Comparison of ENCODE assay signal across 1 cellular context in the genomic region with DNA sequence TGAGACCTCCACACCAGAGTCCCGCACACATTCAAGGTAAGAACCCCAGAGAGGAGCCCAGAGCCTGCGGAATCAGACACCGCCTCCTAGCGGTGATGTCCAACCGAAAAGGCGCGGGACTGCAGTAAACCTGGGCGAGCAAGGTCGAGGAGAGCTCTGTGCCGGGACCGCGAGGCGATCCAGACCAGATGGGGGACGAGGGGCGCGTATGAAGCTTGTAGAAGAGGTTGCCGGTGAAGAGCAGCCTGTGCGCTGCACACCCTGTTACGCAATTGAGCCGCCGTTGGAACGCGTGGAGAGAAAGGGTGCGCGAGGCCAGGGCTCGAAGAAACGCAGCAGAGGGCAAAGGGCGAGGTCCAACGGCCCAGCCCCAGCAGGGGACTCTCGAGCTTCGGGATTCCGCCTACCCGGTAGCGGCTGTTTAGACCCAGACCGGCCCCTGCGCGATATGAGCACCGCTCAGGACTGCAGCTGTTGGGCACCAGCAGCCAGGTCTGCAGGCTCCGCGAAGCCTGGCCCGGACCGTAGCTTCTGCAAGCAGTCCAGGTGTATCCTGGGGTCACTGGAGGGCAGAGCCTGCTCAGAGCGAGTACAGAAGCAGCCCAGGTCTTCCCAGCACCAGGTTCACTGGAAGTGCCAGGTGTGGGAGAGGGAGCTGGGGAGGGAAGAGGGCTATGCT.
A peak's percentile ranks its signal among the peaks of the same experiment; 100 is the strongest.
TF ChIP-seq lines count a peak whose summit lies in the region.

No MANE protein-coding gene starts in this region.

TF ChIP-seq in WTC11, 78 proteins besides CTCF, POLR2A, EP300 and RAD21 (continued from another document and continues in another):
- TF ChIP-seq, protein P1, sequence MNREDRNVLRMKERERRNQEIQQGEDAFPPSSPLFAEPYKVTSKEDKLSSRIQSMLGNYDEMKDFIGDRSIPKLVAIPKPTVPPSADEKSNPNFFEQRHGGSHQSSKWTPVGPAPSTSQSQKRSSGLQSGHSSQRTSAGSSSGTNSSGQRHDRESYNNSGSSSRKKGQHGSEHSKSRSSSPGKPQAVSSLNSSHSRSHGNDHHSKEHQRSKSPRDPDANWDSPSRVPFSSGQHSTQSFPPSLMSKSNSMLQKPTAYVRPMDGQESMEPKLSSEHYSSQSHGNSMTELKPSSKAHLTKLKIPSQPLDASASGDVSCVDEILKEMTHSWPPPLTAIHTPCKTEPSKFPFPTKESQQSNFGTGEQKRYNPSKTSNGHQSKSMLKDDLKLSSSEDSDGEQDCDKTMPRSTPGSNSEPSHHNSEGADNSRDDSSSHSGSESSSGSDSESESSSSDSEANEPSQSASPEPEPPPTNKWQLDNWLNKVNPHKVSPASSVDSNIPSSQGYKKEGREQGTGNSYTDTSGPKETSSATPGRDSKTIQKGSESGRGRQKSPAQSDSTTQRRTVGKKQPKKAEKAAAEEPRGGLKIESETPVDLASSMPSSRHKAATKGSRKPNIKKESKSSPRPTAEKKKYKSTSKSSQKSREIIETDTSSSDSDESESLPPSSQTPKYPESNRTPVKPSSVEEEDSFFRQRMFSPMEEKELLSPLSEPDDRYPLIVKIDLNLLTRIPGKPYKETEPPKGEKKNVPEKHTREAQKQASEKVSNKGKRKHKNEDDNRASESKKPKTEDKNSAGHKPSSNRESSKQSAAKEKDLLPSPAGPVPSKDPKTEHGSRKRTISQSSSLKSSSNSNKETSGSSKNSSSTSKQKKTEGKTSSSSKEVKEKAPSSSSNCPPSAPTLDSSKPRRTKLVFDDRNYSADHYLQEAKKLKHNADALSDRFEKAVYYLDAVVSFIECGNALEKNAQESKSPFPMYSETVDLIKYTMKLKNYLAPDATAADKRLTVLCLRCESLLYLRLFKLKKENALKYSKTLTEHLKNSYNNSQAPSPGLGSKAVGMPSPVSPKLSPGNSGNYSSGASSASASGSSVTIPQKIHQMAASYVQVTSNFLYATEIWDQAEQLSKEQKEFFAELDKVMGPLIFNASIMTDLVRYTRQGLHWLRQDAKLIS (CRISPR knock-in tag; IDR thresholded peaks at IDR 0.05; ENCODE audit: borderline replicate concordance) = no peak
- TF ChIP-seq KAT7 (CRISPR knock-in tag; IDR thresholded peaks at IDR 0.05; ENCODE audit: borderline replicate concordance) (0 out of 2 replicates have a peak, but pooled peaks have one; percentile 54), TP53 (CRISPR knock-in tag; IDR thresholded peaks at IDR 0.05) (no peak), ZNF423 (CRISPR knock-in tag; IDR thresholded peaks at IDR 0.05) (no peak), ZBTB21 (CRISPR knock-in tag; IDR thresholded peaks at IDR 0.05; ENCODE audit: borderline replicate concordance) (no peak), RELA (CRISPR knock-in tag; IDR thresholded peaks at IDR 0.05; ENCODE audit: borderline replicate concordance) (no peak), NFYB (CRISPR knock-in tag; conservative IDR thresholded peaks at IDR 0.05; ENCODE audit: low read depth) (no peak), ZNF263 (CRISPR knock-in tag; IDR thresholded peaks at IDR 0.05; ENCODE audit: low read depth) (no peak), EMX1 (CRISPR knock-in tag; IDR thresholded peaks at IDR 0.05) (no peak), TEAD1 (CRISPR knock-in tag; IDR thresholded peaks at IDR 0.05) (no peak), MXD4 (CRISPR knock-in tag; IDR thresholded peaks at IDR 0.05; ENCODE audit: borderline replicate concordance) (no peak), FOXK1 (CRISPR knock-in tag; IDR thresholded peaks at IDR 0.05) (no peak), SP1 (CRISPR knock-in tag; conservative IDR thresholded peaks at IDR 0.05) (peak; percentile 51; the same call in 1 of the 2 replicates), ZNF671 (CRISPR knock-in tag; IDR thresholded peaks at IDR 0.05) (no peak), GRHL2 (CRISPR knock-in tag; IDR thresholded peaks at IDR 0.05; ENCODE audit: insufficient replicate concordance, severe bottlenecking) (no peak), TCF7 (CRISPR knock-in tag; IDR thresholded peaks at IDR 0.05; ENCODE audit: low read depth) (no peak), ZNF232 (CRISPR knock-in tag; IDR thresholded peaks at IDR 0.05) (no peak), SOX15 (CRISPR knock-in tag; IDR thresholded peaks at IDR 0.05) (no peak), ELF4 (CRISPR knock-in tag; IDR thresholded peaks at IDR 0.05; ENCODE audit: low read depth) (no peak)
- TF ChIP-seq, protein P2, sequence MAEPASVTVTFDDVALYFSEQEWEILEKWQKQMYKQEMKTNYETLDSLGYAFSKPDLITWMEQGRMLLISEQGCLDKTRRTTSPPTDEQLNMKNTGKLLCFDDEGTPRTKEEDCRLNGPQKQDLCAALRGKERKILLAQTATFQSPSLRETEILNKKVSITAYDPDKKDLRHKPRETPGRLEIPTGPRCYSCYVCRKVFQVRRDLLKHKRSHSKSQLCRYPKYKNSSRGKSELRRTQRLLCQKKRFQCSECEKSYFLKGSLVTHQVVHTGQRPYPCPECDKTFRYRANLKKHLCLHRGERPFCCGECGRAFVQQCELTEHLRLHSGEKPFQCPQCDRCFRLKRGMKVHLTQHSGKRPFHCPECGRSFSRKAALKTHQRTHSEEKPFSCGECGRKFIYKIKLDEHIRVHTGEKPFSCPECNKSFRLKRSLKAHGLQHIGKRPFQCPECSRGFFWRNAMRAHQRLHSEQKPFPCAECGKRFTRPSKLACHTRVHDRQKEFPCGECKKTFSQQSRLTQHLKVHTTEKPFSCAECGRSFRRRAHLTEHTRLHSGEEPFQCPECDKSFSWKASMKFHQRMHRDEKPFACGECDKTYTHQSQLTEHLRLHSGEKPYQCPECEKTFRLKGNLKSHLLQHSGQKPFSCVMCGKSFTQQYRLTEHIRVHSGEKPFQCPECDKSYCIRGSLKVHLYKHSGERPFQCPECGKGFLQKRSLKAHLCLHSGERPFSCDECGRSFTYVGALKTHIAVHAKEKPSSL (CRISPR knock-in tag; conservative IDR thresholded peaks at IDR 0.05) = no peak
- TF ChIP-seq, protein P3, sequence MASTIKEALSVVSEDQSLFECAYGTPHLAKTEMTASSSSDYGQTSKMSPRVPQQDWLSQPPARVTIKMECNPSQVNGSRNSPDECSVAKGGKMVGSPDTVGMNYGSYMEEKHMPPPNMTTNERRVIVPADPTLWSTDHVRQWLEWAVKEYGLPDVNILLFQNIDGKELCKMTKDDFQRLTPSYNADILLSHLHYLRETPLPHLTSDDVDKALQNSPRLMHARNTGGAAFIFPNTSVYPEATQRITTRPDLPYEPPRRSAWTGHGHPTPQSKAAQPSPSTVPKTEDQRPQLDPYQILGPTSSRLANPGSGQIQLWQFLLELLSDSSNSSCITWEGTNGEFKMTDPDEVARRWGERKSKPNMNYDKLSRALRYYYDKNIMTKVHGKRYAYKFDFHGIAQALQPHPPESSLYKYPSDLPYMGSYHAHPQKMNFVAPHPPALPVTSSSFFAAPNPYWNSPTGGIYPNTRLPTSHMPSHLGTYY (CRISPR knock-in tag; IDR thresholded peaks at IDR 0.05) = no peak
- TF ChIP-seq, protein P4, sequence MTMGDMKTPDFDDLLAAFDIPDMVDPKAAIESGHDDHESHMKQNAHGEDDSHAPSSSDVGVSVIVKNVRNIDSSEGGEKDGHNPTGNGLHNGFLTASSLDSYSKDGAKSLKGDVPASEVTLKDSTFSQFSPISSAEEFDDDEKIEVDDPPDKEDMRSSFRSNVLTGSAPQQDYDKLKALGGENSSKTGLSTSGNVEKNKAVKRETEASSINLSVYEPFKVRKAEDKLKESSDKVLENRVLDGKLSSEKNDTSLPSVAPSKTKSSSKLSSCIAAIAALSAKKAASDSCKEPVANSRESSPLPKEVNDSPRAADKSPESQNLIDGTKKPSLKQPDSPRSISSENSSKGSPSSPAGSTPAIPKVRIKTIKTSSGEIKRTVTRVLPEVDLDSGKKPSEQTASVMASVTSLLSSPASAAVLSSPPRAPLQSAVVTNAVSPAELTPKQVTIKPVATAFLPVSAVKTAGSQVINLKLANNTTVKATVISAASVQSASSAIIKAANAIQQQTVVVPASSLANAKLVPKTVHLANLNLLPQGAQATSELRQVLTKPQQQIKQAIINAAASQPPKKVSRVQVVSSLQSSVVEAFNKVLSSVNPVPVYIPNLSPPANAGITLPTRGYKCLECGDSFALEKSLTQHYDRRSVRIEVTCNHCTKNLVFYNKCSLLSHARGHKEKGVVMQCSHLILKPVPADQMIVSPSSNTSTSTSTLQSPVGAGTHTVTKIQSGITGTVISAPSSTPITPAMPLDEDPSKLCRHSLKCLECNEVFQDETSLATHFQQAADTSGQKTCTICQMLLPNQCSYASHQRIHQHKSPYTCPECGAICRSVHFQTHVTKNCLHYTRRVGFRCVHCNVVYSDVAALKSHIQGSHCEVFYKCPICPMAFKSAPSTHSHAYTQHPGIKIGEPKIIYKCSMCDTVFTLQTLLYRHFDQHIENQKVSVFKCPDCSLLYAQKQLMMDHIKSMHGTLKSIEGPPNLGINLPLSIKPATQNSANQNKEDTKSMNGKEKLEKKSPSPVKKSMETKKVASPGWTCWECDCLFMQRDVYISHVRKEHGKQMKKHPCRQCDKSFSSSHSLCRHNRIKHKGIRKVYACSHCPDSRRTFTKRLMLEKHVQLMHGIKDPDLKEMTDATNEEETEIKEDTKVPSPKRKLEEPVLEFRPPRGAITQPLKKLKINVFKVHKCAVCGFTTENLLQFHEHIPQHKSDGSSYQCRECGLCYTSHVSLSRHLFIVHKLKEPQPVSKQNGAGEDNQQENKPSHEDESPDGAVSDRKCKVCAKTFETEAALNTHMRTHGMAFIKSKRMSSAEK (CRISPR knock-in tag; IDR thresholded peaks at IDR 0.05; ENCODE audit: borderline replicate concordance) = no peak
- TF ChIP-seq, protein P5, sequence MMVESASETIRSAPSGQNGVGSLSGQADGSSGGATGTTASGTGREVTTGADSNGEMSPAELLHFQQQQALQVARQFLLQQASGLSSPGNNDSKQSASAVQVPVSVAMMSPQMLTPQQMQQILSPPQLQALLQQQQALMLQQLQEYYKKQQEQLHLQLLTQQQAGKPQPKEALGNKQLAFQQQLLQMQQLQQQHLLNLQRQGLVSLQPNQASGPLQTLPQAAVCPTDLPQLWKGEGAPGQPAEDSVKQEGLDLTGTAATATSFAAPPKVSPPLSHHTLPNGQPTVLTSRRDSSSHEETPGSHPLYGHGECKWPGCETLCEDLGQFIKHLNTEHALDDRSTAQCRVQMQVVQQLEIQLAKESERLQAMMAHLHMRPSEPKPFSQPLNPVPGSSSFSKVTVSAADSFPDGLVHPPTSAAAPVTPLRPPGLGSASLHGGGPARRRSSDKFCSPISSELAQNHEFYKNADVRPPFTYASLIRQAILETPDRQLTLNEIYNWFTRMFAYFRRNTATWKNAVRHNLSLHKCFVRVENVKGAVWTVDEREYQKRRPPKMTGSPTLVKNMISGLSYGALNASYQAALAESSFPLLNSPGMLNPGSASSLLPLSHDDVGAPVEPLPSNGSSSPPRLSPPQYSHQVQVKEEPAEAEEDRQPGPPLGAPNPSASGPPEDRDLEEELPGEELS (CRISPR knock-in tag; IDR thresholded peaks at IDR 0.05) = 0 out of 2 replicates have a peak, but pooled peaks have one; percentile 55
- TF ChIP-seq, protein P6, sequence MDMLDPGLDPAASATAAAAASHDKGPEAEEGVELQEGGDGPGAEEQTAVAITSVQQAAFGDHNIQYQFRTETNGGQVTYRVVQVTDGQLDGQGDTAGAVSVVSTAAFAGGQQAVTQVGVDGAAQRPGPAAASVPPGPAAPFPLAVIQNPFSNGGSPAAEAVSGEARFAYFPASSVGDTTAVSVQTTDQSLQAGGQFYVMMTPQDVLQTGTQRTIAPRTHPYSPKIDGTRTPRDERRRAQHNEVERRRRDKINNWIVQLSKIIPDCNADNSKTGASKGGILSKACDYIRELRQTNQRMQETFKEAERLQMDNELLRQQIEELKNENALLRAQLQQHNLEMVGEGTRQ (CRISPR knock-in tag; IDR thresholded peaks at IDR 0.05) = no peak
- TF ChIP-seq, protein P7, sequence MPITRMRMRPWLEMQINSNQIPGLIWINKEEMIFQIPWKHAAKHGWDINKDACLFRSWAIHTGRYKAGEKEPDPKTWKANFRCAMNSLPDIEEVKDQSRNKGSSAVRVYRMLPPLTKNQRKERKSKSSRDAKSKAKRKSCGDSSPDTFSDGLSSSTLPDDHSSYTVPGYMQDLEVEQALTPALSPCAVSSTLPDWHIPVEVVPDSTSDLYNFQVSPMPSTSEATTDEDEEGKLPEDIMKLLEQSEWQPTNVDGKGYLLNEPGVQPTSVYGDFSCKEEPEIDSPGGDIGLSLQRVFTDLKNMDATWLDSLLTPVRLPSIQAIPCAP (CRISPR knock-in tag; IDR thresholded peaks at IDR 0.05) = no peak
- TF ChIP-seq, protein P8, sequence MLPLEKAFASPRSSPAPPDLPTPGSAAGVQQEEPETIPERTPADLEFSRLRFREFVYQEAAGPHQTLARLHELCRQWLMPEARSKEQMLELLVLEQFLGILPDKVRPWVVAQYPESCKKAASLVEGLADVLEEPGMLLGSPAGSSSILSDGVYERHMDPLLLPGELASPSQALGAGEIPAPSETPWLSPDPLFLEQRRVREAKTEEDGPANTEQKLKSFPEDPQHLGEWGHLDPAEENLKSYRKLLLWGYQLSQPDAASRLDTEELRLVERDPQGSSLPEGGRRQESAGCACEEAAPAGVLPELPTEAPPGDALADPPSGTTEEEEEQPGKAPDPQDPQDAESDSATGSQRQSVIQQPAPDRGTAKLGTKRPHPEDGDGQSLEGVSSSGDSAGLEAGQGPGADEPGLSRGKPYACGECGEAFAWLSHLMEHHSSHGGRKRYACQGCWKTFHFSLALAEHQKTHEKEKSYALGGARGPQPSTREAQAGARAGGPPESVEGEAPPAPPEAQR (CRISPR knock-in tag; IDR thresholded peaks at IDR 0.05) = no peak
- TF ChIP-seq, protein P9, sequence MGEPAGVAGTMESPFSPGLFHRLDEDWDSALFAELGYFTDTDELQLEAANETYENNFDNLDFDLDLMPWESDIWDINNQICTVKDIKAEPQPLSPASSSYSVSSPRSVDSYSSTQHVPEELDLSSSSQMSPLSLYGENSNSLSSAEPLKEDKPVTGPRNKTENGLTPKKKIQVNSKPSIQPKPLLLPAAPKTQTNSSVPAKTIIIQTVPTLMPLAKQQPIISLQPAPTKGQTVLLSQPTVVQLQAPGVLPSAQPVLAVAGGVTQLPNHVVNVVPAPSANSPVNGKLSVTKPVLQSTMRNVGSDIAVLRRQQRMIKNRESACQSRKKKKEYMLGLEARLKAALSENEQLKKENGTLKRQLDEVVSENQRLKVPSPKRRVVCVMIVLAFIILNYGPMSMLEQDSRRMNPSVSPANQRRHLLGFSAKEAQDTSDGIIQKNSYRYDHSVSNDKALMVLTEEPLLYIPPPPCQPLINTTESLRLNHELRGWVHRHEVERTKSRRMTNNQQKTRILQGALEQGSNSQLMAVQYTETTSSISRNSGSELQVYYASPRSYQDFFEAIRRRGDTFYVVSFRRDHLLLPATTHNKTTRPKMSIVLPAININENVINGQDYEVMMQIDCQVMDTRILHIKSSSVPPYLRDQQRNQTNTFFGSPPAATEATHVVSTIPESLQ (CRISPR knock-in tag; IDR thresholded peaks at IDR 0.05) = no peak
- TF ChIP-seq, protein P10, sequence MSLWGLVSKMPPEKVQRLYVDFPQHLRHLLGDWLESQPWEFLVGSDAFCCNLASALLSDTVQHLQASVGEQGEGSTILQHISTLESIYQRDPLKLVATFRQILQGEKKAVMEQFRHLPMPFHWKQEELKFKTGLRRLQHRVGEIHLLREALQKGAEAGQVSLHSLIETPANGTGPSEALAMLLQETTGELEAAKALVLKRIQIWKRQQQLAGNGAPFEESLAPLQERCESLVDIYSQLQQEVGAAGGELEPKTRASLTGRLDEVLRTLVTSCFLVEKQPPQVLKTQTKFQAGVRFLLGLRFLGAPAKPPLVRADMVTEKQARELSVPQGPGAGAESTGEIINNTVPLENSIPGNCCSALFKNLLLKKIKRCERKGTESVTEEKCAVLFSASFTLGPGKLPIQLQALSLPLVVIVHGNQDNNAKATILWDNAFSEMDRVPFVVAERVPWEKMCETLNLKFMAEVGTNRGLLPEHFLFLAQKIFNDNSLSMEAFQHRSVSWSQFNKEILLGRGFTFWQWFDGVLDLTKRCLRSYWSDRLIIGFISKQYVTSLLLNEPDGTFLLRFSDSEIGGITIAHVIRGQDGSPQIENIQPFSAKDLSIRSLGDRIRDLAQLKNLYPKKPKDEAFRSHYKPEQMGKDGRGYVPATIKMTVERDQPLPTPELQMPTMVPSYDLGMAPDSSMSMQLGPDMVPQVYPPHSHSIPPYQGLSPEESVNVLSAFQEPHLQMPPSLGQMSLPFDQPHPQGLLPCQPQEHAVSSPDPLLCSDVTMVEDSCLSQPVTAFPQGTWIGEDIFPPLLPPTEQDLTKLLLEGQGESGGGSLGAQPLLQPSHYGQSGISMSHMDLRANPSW (CRISPR knock-in tag; conservative IDR thresholded peaks at IDR 0.05; ENCODE audit: low read depth) = no peak
